ENCODE assay signal across 8 cellular contexts in genomic region chr1:50487725-50488124, GRCh38.
"Had no signal": no experiment of that assay in that cellular context is flagged by ENCODE, and none has a peak within 500 bp of the region (broad histone marks: within the 10 kb centered on the region; RNA-seq: fewer than 3 reads in every experiment).

No MANE protein-coding gene starts in this region.

- H3K4me3 ChIP-seq: GM23248, HAP-1, K562 had no signal

- H2AFZ ChIP-seq: GM23248 had no signal

- H3K9me3 ChIP-seq: HAP-1 had no signal

- H3K4me1 ChIP-seq: HAP-1 had no signal

- H3K36me3 ChIP-seq: HAP-1 had no signal

- ATAC-seq: HCT116, K562 had no signal

- DNase-seq: GM23248, GOT3, H7, HFFc6, KG1 had no signal

- H3K27ac ChIP-seq: GM23248 had no signal

- H3K9ac ChIP-seq: GM23248 had no signal
